Comparison of ENCODE assay signal across 6 cellular contexts in genomic region chr16:9635150-9635720, GRCh38.
DNase-seq lines count a peak whose midpoint lies in the region; ATAC-seq, FAIRE-seq and TF ChIP-seq lines count a peak whose summit lies in the region.
"Not testable (repeated sequence)": the region's sequence is repeated elsewhere in the genome, so short reads cannot be mapped to it uniquely, and the experiment has no call there.

No MANE protein-coding gene starts in this region.

- ATAC-seq in K562 = not testable (repeated sequence)
- ATAC-seq in right lobe of liver = peak in 3 of 4 donors; percentile 42 to 59 (median 42)

- 8% methylated on average over 11 of the region's 11 CpGs for WGBS in K562 (ENCODE audit: insufficient coverage, low coverage, missing lambda C conversion rate)
- WGBS in right lobe of liver (ENCODE audit: insufficient coverage, low coverage, low lambda C conversion rate, missing lambda C conversion rate) = 76% methylated on average over 4 of the region's 11 CpGs

- TF ChIP-seq POLR2A in K562 (conservative IDR thresholded peaks at IDR 0.05); right lobe of liver (IDR thresholded peaks at IDR 0.05): not testable (repeated sequence)

- H3K4me1 ChIP-seq in K562 (replicated peaks in 1 of 2; ENCODE audit: control insufficient read depth in 2 of 2, insufficient read depth in 2 of 2, low read length in 2 of 2); right lobe of liver: not testable (repeated sequence)

- BruUV-seq in K562 (replicated peaks; lab: Mats Ljungman, UMichigan) = not testable (repeated sequence)

- intact Hi-C loops in K562 (cut with micrococcal nuclease); right lobe of liver (cut with DNase I): not testable (repeated sequence)

- DNase-seq in DMS79 (lab: John Stamatoyannopoulos, UW) (peak; percentile 7), HT1080 (ENCODE audit: low read depth) (peak; percentile 11), NCI-H2029 treated with DMSO at 0.1 percent for 48 hours (lab: John Stamatoyannopoulos, UW) (peak; percentile 73), NCI-H2171 treated with DMSO at 0.1 percent for 48 hours (lab: John Stamatoyannopoulos, UW) (peak; percentile 1)
- DNase-seq in K562 (ENCODE audit: extremely low read depth in 1 of 4, low spot score in 3 of 4); right lobe of liver: not testable (repeated sequence)

- not testable (repeated sequence) for H3K4me3 ChIP-seq in K562, right lobe of liver

- POLR2A ChIA-PET in K562 (lab: Yijun Ruan, JAX) = not testable (repeated sequence)

- not testable (repeated sequence) for H3K36me3 ChIP-seq in K562 (ENCODE audit: control insufficient read depth, insufficient read depth, low read length); right lobe of liver

- not testable (repeated sequence) for TF ChIP-seq EP300 in K562 (IDR thresholded peaks at IDR 0.05; ENCODE audit: low read length)

- TF ChIP-seq CTCF in K562 (IDR thresholded peaks at IDR 0.05 in 2 of 3, conservative IDR thresholded peaks at IDR 0.05 in 1 of 3; ENCODE audit: insufficient read depth in 2 of 3, low read depth in 1 of 3, low read length in 3 of 3); right lobe of liver (IDR thresholded peaks at IDR 0.05): not testable (repeated sequence)

- not testable (repeated sequence) for H2AFZ ChIP-seq in K562 (ENCODE audit: low read depth, low read length)

- H4K20me1 ChIP-seq in K562 (replicated peaks; ENCODE audit: control insufficient read depth, insufficient read depth, low read length) = not testable (repeated sequence)

- H3K9me1 ChIP-seq in K562 (ENCODE audit: control insufficient read depth, insufficient read depth, low read length) = not testable (repeated sequence)

- CTCF ChIA-PET in K562 (lab: Yijun Ruan, JAX; ENCODE audit: low intra/inter-chr PET ratio) = interaction anchor here (0.6 kb wide), 1 partner anchor 306 kb away, joined by 3 read pairs; no protein-coding TSS in a partner anchor

- not testable (repeated sequence) for H3K27me3 ChIP-seq in K562 (ENCODE audit: control insufficient read depth in 2 of 2, insufficient read depth in 2 of 2, low read length in 2 of 2); right lobe of liver

- not testable (repeated sequence) for H3K4me2 ChIP-seq in K562 (ENCODE audit: insufficient read depth, low read length)

- not testable (repeated sequence) for H3K9ac ChIP-seq in K562 (ENCODE audit: insufficient read depth in 1 of 2, low read depth in 2 of 2, low read length in 2 of 2)

- TF ChIP-seq RAD21 in K562 (CRISPR knock-in tag; conservative IDR thresholded peaks at IDR 0.05 in 1 of 2, IDR thresholded peaks at IDR 0.05 in 1 of 2) = not testable (repeated sequence)

- H3K79me2 ChIP-seq in K562 (ENCODE audit: control insufficient read depth, insufficient read depth, low read length) = not testable (repeated sequence)

- in situ Hi-C loops in K562 (cut with MboI) = not testable (repeated sequence)

- not testable (repeated sequence) for FAIRE-seq in K562 (lab: Jason Lieb, UNC)

- not testable (repeated sequence) for H3K9me3 ChIP-seq in K562 (replicated peaks; ENCODE audit: control insufficient read depth, insufficient read depth, low read depth, low read length); right lobe of liver

- H3K27ac ChIP-seq in K562 (ENCODE audit: extremely low read depth, low read depth, low read length); right lobe of liver: not testable (repeated sequence)

TF ChIP-seq in K562, 482 proteins besides CTCF, POLR2A, EP300 and RAD21:
- peak; percentile 51 to 61 for TF ChIP-seq NRF1 (conservative IDR thresholded peaks at IDR 0.05 in 1 of 2, IDR thresholded peaks at IDR 0.05 in 1 of 2)
TF ChIP-seq in K562: peak in this region for 1; not testable (repeated sequence) for 481.
